Comparison of ENCODE assay signal across 9 cellular contexts in genomic region chr6:43923376-43924221, GRCh38.
DNase-seq lines count a peak whose midpoint lies in the region; ATAC-seq and TF ChIP-seq lines count a peak whose summit lies in the region.
"Had no signal": no experiment of that assay in that cellular context is flagged by ENCODE, and none has a peak within 500 bp of the region (broad histone marks: within the 10 kb centered on the region; RNA-seq: fewer than 3 reads in every experiment).

No MANE protein-coding gene starts in this region.

- H3K4me3 Mint-ChIP-seq in central memory CD8-positive, alpha-beta T cell, result peak overlapping the region; percentile 61
- H3K4me3 Mint-ChIP-seq: memory B cell had no signal

- TF ChIP-seq EP300 in sigmoid colon (IDR thresholded peaks at IDR 0.05), result no peak

- no peak overlapping the region for H3K27ac Mint-ChIP-seq in central memory CD8-positive, alpha-beta T cell (ENCODE audit: low read depth)
- H3K27ac Mint-ChIP-seq: memory B cell had no signal

- H3K36me3 ChIP-seq in PC-3 (ENCODE audit: low read depth, low read length) (no peaks in the 10 kb centered on the region), sigmoid colon (no peaks in the 10 kb centered on the region)

- WGBS in sigmoid colon, 2 donors, result 88 to 89% methylated on average over 15 of the region's 15 CpGs

- intact Hi-C loops in PC-3 (cut with micrococcal nuclease) (no loop called here), sigmoid colon (cut with DNase I) (no loop called here)

- H3K36me3 Mint-ChIP-seq in central memory CD8-positive, alpha-beta T cell (ENCODE audit: insufficient read depth), result peaks cover 3% of the 10 kb centered on the region
- H3K36me3 Mint-ChIP-seq: memory B cell had no signal

- H3K27ac ChIP-seq in PC-3 (ENCODE audit: low read length) (peak overlapping the region; percentile 34), sigmoid colon (no peak overlapping the region)

- peaks cover 43% of the 10 kb centered on the region for H3K4me1 Mint-ChIP-seq in central memory CD8-positive, alpha-beta T cell

- H4K20me1 ChIP-seq in PC-3 (ENCODE audit: low read length), result no peaks in the 10 kb centered on the region

- CTCF ChIA-PET in PC-3 (lab: Charles Lee), result no interaction called here

- no TSS peak for BruUV-seq in PC-3 (replicated peaks; lab: Mats Ljungman, UMichigan)

- no peaks in the 10 kb centered on the region for H3K9me2 ChIP-seq in PC-3 (replicated peaks; ENCODE audit: low read length)

- H3K4me1 ChIP-seq in PC-3 (ENCODE audit: insufficient read depth, low read length) (peaks cover 32% of the 10 kb centered on the region), sigmoid colon (peaks cover 0 to 8% (median 0%) of the 10 kb centered on the region in 4 donors)

- ATAC-seq in GM18511 (IDR thresholded peaks at IDR 0.05; ENCODE audit: unreplicated experiment) (peak; percentile 19), PC-3 (peak; percentile 73), GM18502 (IDR thresholded peaks at IDR 0.05; ENCODE audit: poor library complexity, unreplicated experiment) (no peak), omental fat pad (ENCODE audit: low FRiP score) (no peak), GM18909 (IDR thresholded peaks at IDR 0.05; ENCODE audit: poor library complexity, unreplicated experiment) (no peak)
- ATAC-seq in central memory CD8-positive, alpha-beta T cell (replicated peaks; ENCODE audit: extremely low read depth, poor library complexity, severe bottlenecking), result no peak

- DNase-seq in PC-3, result peak; percentile 73
- no peak for DNase-seq in central memory CD8-positive, alpha-beta T cell (ENCODE audit: low spot score in 2 of 2)
- peak; percentile 46 for DNase-seq in sigmoid colon
- no peak for DNase-seq in activated CD8-positive, alpha-beta memory T cell treated with anti-CD3 and anti-CD28 coated beads, Interleukin-2, amount 50 U/mL, for 48 hours
- no peak for DNase-seq in omental fat pad (ENCODE audit: low spot score)

- peak overlapping the region; percentile 65 for H2AFZ ChIP-seq in PC-3 (ENCODE audit: low read length)

- no peaks in the 10 kb centered on the region for H3K79me2 ChIP-seq in PC-3 (ENCODE audit: low read length)

- no peaks in the 10 kb centered on the region for H3F3A ChIP-seq in PC-3 (ENCODE audit: low read length, unreplicated experiment)

- H3K4me2 ChIP-seq in PC-3 (ENCODE audit: low read length), result peak overlapping the region; percentile 13; the same call in 1 of the 2 replicates

- POLR2A ChIA-PET in PC-3 (lab: Charles Lee; ENCODE audit: unreplicated experiment), result no interaction called here

- no peaks in the 10 kb centered on the region for H3K27me3 ChIP-seq in PC-3 (ENCODE audit: low read length)
- H3K27me3 ChIP-seq in sigmoid colon, result no peaks in the 10 kb centered on the region

- H3K4me3 ChIP-seq in PC-3 (ENCODE audit: low read length) (no peak overlapping the region), sigmoid colon (no peak overlapping the region)

- H3K9ac ChIP-seq in PC-3 (ENCODE audit: low read length), result no peak overlapping the region

- H3K9me3 Mint-ChIP-seq in central memory CD8-positive, alpha-beta T cell, result no peaks in the 10 kb centered on the region
- H3K9me3 Mint-ChIP-seq: memory B cell had no signal

- TF ChIP-seq CTCF in PC-3 (conservative IDR thresholded peaks at IDR 0.05; ENCODE audit: low read depth, low read length) (no peak), sigmoid colon (IDR thresholded peaks at IDR 0.05) (no peak), omental fat pad (IDR thresholded peaks at IDR 0.05) (no peak)

- H3K9me3 ChIP-seq in PC-3 (ENCODE audit: low read length) (no peaks in the 10 kb centered on the region), sigmoid colon (no peaks in the 10 kb centered on the region)

- no peaks in the 10 kb centered on the region for H3K27me3 Mint-ChIP-seq in central memory CD8-positive, alpha-beta T cell

- TF ChIP-seq POLR2A in sigmoid colon (IDR thresholded peaks at IDR 0.05), result no peak

Comparison
In these comparisons a context has a peak if more than half of its experiments do, and no peak if none do; other contexts are left out.
1. ATAC-seq: peak in GM18511 (single experiment) and PC-3 (single experiment); none in central memory CD8-positive, alpha-beta T cell (single experiment), GM18502 (single experiment), omental fat pad (single experiment) and GM18909 (single experiment).
2. DNase-seq: peak in PC-3 (single experiment) and sigmoid colon (single experiment); none in central memory CD8-positive, alpha-beta T cell (0 of 2), activated CD8-positive, alpha-beta memory T cell treated with anti-CD3 and anti-CD28 coated beads, Interleukin-2, amount 50 U/mL, for 48 hours (single experiment) and omental fat pad (single experiment).